14 cellular contexts compared by ENCODE assay signal in genomic region chr17:66951605-66951953, GRCh38. TPM values are rescaled to one million over a fixed set of nuclear protein-coding genes. Genes with fewer than 3 reads are reported as not detected.
DNase-seq lines count a peak whose midpoint lies in the region; ATAC-seq, FAIRE-seq and TF ChIP-seq lines count a peak whose summit lies in the region.
"Had no signal": no experiment of that assay in that cellular context is flagged by ENCODE, and none has a peak within 500 bp of the region (broad histone marks: within the 10 kb centered on the region; RNA-seq: fewer than 3 reads in every experiment).

No MANE protein-coding gene starts in this region.

- no peak overlapping the region for H3K27ac ChIP-seq in HepG2 (ENCODE audit: extremely low read length, insufficient read depth, low read length)
- no peak overlapping the region for H3K27ac ChIP-seq in right lobe of liver
- H3K27ac ChIP-seq in mesendoderm (ENCODE audit: low read depth, low read length): peak overlapping the region; percentile 49
- H3K27ac ChIP-seq: neutrophil had no signal

- H3K9me3 Mint-ChIP-seq in MCF 10A (ENCODE audit: unreplicated experiment): no peaks in the 10 kb centered on the region
- H3K9me3 Mint-ChIP-seq: activated naive CD4-positive, alpha-beta T cell treated with anti-CD3 and anti-CD28 coated beads, Interleukin-2, amount 50 U/mL, for 24 hours had no signal

- H3K23ac ChIP-seq in mesendoderm (ENCODE audit: low read length): no peak overlapping the region

- POLR2A ChIA-PET in HepG2 (lab: Yijun Ruan, JAX): interaction anchor here (1.0 kb wide), 1 partner anchor 9 kb away, joined by 5 read pairs; no protein-coding TSS in a partner anchor
- POLR2A ChIA-PET in MCF 10A (lab: Yijun Ruan, JAX): interaction anchor here (0.6 to 0.7 kb wide), 3 partner anchors 30 to 634 kb away, joined by 3 to 4 read pairs (median 3); no protein-coding TSS in a partner anchor

- DNase-seq in HepG2 (ENCODE audit: low spot score) (no peak), right lobe of liver (no peak), MCF 10A (ENCODE audit: unreplicated experiment) (no peak), mesendoderm (peak; percentile 93), RCC 7860 (ENCODE audit: low spot score) (no peak), NCI-H2171 treated with DMSO at 0.1 percent for 48 hours (lab: John Stamatoyannopoulos, UW) (no peak), middle frontal gyrus (ENCODE audit: extremely low spot score, low spot score) (no peak)
- DNase-seq: central memory CD4-positive, alpha-beta T cell; NCI-H1048 had no signal

- WGBS in HepG2 (ENCODE audit: low lambda C conversion rate): 72% methylated on average over 4 of the region's 4 CpGs
- 80% methylated on average over 2 of the region's 4 CpGs for WGBS in right lobe of liver (ENCODE audit: insufficient coverage, low coverage, low lambda C conversion rate, missing lambda C conversion rate)
- WGBS in mesendoderm (ENCODE audit: extremely low coverage, insufficient coverage, low lambda C conversion rate): no CpG with 5 or more reads among the region's 4 CpGs

- no peak overlapping the region for H3K4ac ChIP-seq in mesendoderm (ENCODE audit: low read depth, low read length)

- H3K4me2 ChIP-seq in HepG2 (ENCODE audit: low read depth, low read length) (peak overlapping the region; percentile 31), mesendoderm (ENCODE audit: low read length) (no peak overlapping the region)

- no peak overlapping the region for H4K8ac ChIP-seq in mesendoderm (ENCODE audit: low read depth, low read length)

- ATAC-seq in HepG2 (no peak), right lobe of liver (no peak), GM21717 (IDR thresholded peaks at IDR 0.05; ENCODE audit: unreplicated experiment) (no peak)
- ATAC-seq: activated CD4-positive, CD25-positive, alpha-beta regulatory T cell treated with anti-CD3 and anti-CD28 coated beads, Interleukin-2, amount 50 U/mL, for 24 hours had no signal

- no peaks in the 10 kb centered on the region for H4K20me1 ChIP-seq in HepG2 (ENCODE audit: insufficient read depth, low read length)

- peak overlapping the region; percentile 49 for H3K4me3 Mint-ChIP-seq in MCF 10A (ENCODE audit: unreplicated experiment)
- H3K4me3 Mint-ChIP-seq: activated naive CD4-positive, alpha-beta T cell treated with anti-CD3 and anti-CD28 coated beads, Interleukin-2, amount 50 U/mL, for 24 hours had no signal

- H3K4me3 ChIP-seq in HepG2 (replicated peaks in 1 of 3; ENCODE audit: insufficient read depth in 1 of 3, low read depth in 2 of 3, low read length in 3 of 3): no peak overlapping the region
- no peak overlapping the region for H3K4me3 ChIP-seq in right lobe of liver
- H3K4me3 ChIP-seq in mesendoderm (ENCODE audit: low read length): no peak overlapping the region

- H3K9me3 ChIP-seq in HepG2 (ENCODE audit: low read length) (no peaks in the 10 kb centered on the region), right lobe of liver (no peaks in the 10 kb centered on the region)
- H3K9me3 ChIP-seq: neutrophil had no signal

- H3K27me3 ChIP-seq in HepG2 (ENCODE audit: control insufficient read depth in 1 of 2, insufficient read depth in 2 of 2, low read length in 2 of 2): peaks cover 2 to 30% of the 10 kb centered on the region in 2 experiments; a peak in 4 of 5 replicates
- no peaks in the 10 kb centered on the region for H3K27me3 ChIP-seq in right lobe of liver
- H3K27me3 ChIP-seq in mesendoderm (ENCODE audit: insufficient read depth, low read length, poor library complexity): no peaks in the 10 kb centered on the region

- H2AK5ac ChIP-seq in mesendoderm (ENCODE audit: low read length): no peak overlapping the region

- H3K27ac Mint-ChIP-seq in MCF 10A (ENCODE audit: low read depth, unreplicated experiment): peak overlapping the region; percentile 84
- H3K27ac Mint-ChIP-seq: activated naive CD4-positive, alpha-beta T cell treated with anti-CD3 and anti-CD28 coated beads, Interleukin-2, amount 50 U/mL, for 24 hours had no signal

- no peaks in the 10 kb centered on the region for H3K79me2 ChIP-seq in HepG2 (ENCODE audit: insufficient read depth, low read length)
- H3K79me2 ChIP-seq in mesendoderm (ENCODE audit: control insufficient read depth, insufficient read depth, low read length): no peaks in the 10 kb centered on the region

- H3K18ac ChIP-seq in mesendoderm (ENCODE audit: low read length): no peak overlapping the region

- H3K36me3 Mint-ChIP-seq in MCF 10A (ENCODE audit: insufficient read depth, unreplicated experiment): no peaks in the 10 kb centered on the region
- H3K36me3 Mint-ChIP-seq: activated naive CD4-positive, alpha-beta T cell treated with anti-CD3 and anti-CD28 coated beads, Interleukin-2, amount 50 U/mL, for 24 hours had no signal

- no peak overlapping the region for H3K9ac ChIP-seq in HepG2 (ENCODE audit: insufficient read depth, low read depth, low read length)
- peak overlapping the region; percentile 16 for H3K9ac ChIP-seq in mesendoderm (ENCODE audit: low read length)

- H2BK15ac ChIP-seq in mesendoderm (replicated peaks; ENCODE audit: low read depth): no peak overlapping the region

- no peaks in the 10 kb centered on the region for H3K27me3 Mint-ChIP-seq in MCF 10A (ENCODE audit: insufficient read depth, unreplicated experiment)

- TF ChIP-seq EP300 in HepG2 (IDR thresholded peaks at IDR 0.05; ENCODE audit: low read depth in 2 of 2, low read length in 2 of 2) (no peak), HepG2 (CRISPR knock-in tag; IDR thresholded peaks at IDR 0.05; ENCODE audit: borderline replicate concordance) (no peak)

- TF ChIP-seq POLR2A in HepG2 (IDR thresholded peaks at IDR 0.05; ENCODE audit: insufficient read depth in 1 of 2, low read depth in 2 of 2, low read length in 2 of 2) (no peak), right lobe of liver (IDR thresholded peaks at IDR 0.05) (no peak)

- peaks cover 37% of the 10 kb centered on the region for H3K4me1 Mint-ChIP-seq in MCF 10A (ENCODE audit: insufficient read depth, unreplicated experiment)
- H3K4me1 Mint-ChIP-seq: activated naive CD4-positive, alpha-beta T cell treated with anti-CD3 and anti-CD28 coated beads, Interleukin-2, amount 50 U/mL, for 24 hours had no signal

- H2AFZ ChIP-seq in HepG2 (ENCODE audit: low read length): no peak overlapping the region

- BruUV-seq in HepG2 (replicated peaks; lab: Mats Ljungman, UMichigan): no TSS peak
- no TSS peak for BruUV-seq in MCF 10A (replicated peaks; lab: Mats Ljungman, UMichigan)

- CTCF ChIA-PET in HepG2 (lab: Yijun Ruan, JAX; ENCODE audit: low intra/inter-chr PET ratio, low total read pairs) (no interaction called here), MCF 10A (lab: Yijun Ruan, JAX) (no interaction called here)

- H2BK120ac ChIP-seq in mesendoderm (ENCODE audit: low read depth, low read length): no peak overlapping the region

- FAIRE-seq in HepG2 (lab: Jason Lieb, UNC) (no peak), RCC 7860 (lab: Jason Lieb, UNC) (no peak)

- peaks cover 24% of the 10 kb centered on the region for H3K4me1 ChIP-seq in HepG2 (ENCODE audit: insufficient read depth, low read length)
- H3K4me1 ChIP-seq in right lobe of liver: no peaks in the 10 kb centered on the region
- peaks cover 7% of the 10 kb centered on the region for H3K4me1 ChIP-seq in mesendoderm (ENCODE audit: control insufficient read depth, low read depth, low read length)

- no peak overlapping the region for H4K5ac ChIP-seq in mesendoderm (ENCODE audit: low read length)

- intact Hi-C loops in HepG2 (cut with micrococcal nuclease; ENCODE audit: unreplicated experiment) (no loop called here), right lobe of liver (cut with DNase I) (no loop called here), MCF 10A (cut with micrococcal nuclease) (no loop called here)

- H2BK5ac ChIP-seq in mesendoderm (ENCODE audit: low read length): peak overlapping the region; percentile 72

- peak overlapping the region; percentile 6 for H3K56ac ChIP-seq in mesendoderm (ENCODE audit: low read length)

- TF ChIP-seq RAD21 in HepG2 (CRISPR knock-in tag; IDR thresholded peaks at IDR 0.05): no peak

- no peaks in the 10 kb centered on the region for H3K36me3 ChIP-seq in HepG2 (replicated peaks in 1 of 2; ENCODE audit: control insufficient read depth in 1 of 2, insufficient read depth in 2 of 2, low read length in 2 of 2)
- H3K36me3 ChIP-seq in right lobe of liver: no peaks in the 10 kb centered on the region
- H3K36me3 ChIP-seq in mesendoderm (ENCODE audit: control insufficient read depth, insufficient read depth, low read length): no peaks in the 10 kb centered on the region
- H3K36me3 ChIP-seq: neutrophil had no signal

- H3K79me1 ChIP-seq in mesendoderm (ENCODE audit: low read length): no peaks in the 10 kb centered on the region

- TF ChIP-seq CTCF in HepG2 (CRISPR knock-in tag; IDR thresholded peaks at IDR 0.05): no peak
- TF ChIP-seq CTCF in right lobe of liver (IDR thresholded peaks at IDR 0.05): no peak
- no peak for TF ChIP-seq CTCF in MCF 10A (IDR thresholded peaks at IDR 0.05; ENCODE audit: unreplicated experiment)

- in situ Hi-C loops in HepG2 (cut with HindIII; ENCODE audit: extremely low pct_ligation_motif_present, low pct_unique_long_range_greater_than_20kb): no loop called here

RNA-seq across cellular contexts. Expression of gene CACNG4, which starts 12.9 kb away (rescaled TPM):
- 0.09 and 0.11 TPM in 2 replicates for total RNA-seq in HepG2 (2016; rRNA removed; fragmentation: Illumina TruSeq; extraction: Trizol)
- total RNA-seq in HepG2 (2016; cell fraction: cytosol; rRNA removed; fragmentation: Illumina TruSeq; extraction: Trizol; ENCODE audit: low read depth): 0.09 and 0.10 TPM in 2 replicates
- total RNA-seq in HepG2 (2016; cell fraction: insoluble cytoplasmic fraction; rRNA removed; fragmentation: Illumina TruSeq; extraction: Trizol): 0.09 TPM in 2 replicates
- 0.17 and 0.19 TPM in 2 replicates for total RNA-seq in HepG2 (2016; cell fraction: membrane; rRNA removed; fragmentation: Illumina TruSeq; extraction: Trizol)
- total RNA-seq in HepG2 (2016; cell fraction: nucleus; rRNA removed; fragmentation: Illumina TruSeq; extraction: Trizol): not detected in 2 replicates
- polyA plus RNA-seq in HepG2 (2011; rRNA removed): 0.09 and 0.17 TPM in 2 replicates
- polyA plus RNA-seq in HepG2 (2011; cell fraction: cytosol; rRNA removed): 0.14 and 0.19 TPM in 2 replicates
- polyA plus RNA-seq in HepG2 (2011; cell fraction: nucleus; rRNA removed): 0.07 and 0.21 TPM in 2 replicates
- 0.08 and 0.12 TPM in 2 replicates for polyA plus RNA-seq in HepG2 (2012)
- polyA plus RNA-seq in HepG2 (2016; cell fraction: cytosol; fragmentation: Illumina TruSeq; extraction: Trizol; ENCODE audit: low read depth): 0.12 and 0.14 TPM in 2 replicates
- polyA plus RNA-seq in HepG2 (2016; cell fraction: insoluble cytoplasmic fraction; fragmentation: Illumina TruSeq; extraction: Trizol; ENCODE audit: low read depth): 0.09 TPM in 1 of 2 replicates, not detected in the other
- polyA plus RNA-seq in HepG2 (2016; cell fraction: membrane; fragmentation: Illumina TruSeq; extraction: Trizol; ENCODE audit: low read depth): 0.17 and 0.26 TPM in 2 replicates
- polyA plus RNA-seq in HepG2 (2016; cell fraction: nucleus; fragmentation: Illumina TruSeq; extraction: Trizol; ENCODE audit: insufficient read depth, low read depth): not detected in 2 replicates
- polyA minus RNA-seq in HepG2 (2011; rRNA and poly(A)+ RNA removed; ENCODE audit: low replicate concordance): 0.22 TPM in 1 of 2 replicates, not detected in the other
- not detected in 2 replicates for polyA minus RNA-seq in HepG2 (2011; cell fraction: cytosol; rRNA and poly(A)+ RNA removed)
- not detected in 2 replicates for polyA minus RNA-seq in HepG2 (2011; cell fraction: nucleus; rRNA and poly(A)+ RNA removed)
- total RNA-seq in right lobe of liver: not detected
- not detected in 2 replicates for total RNA-seq in MCF 10A (2022)
- polyA plus RNA-seq in mesendoderm (2013, experiment 1 of 2): 5.2 TPM
- 5.4 TPM for polyA plus RNA-seq in mesendoderm (2013, experiment 2 of 2)
- total RNA-seq: HT1080 had no signal
